In the genomic region with DNA sequence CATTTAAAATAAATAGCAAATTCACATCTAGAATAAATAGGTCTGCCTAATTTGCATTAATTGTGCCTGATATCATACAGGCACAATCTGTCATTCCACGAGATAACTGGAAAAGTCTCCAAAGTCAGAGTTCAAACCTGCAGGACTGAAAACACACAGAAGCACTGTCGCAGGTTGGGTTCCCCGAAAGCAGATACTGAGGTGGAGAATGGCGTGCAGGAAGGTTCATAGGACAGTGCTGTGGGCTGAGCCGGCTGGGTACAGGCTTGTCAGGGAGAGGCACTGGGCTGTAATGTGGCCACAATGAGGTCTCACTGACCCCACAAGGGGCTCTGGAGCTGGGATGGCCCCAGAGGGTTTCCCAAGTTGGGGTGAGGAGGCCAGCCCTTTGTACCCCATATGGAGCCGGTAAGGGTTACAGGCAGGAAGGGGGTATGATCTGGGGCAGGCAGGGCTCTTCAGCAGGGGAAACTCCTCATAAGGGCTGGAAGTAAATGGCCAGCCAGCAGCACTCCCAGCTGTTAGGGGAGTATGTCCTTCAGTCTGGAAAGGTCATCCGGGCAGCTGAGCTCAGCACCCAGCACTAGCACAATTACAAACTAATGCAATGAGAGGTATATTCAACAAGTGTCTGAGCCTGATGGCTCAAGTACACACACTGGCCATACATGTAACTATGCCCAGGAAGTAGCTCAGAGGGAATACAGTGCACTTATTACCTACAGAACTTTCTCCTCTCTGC, we compare ENCODE assay signal across 25 cellular contexts.
"Had no signal": no experiment of that assay in that cellular context is flagged by ENCODE, and none has a peak within 500 bp of the region (broad histone marks: within the 10 kb centered on the region; RNA-seq: fewer than 3 reads in every experiment).

No MANE protein-coding gene starts in this region.

- H3K4me3 ChIP-seq: adrenal gland, esophagus muscularis mucosa, lung, neural progenitor cell, skin epidermis, suprapubic skin, tibial nerve, uterus had no signal

- H3K27ac ChIP-seq: adrenal gland, skin epidermis, suprapubic skin had no signal

- FAIRE-seq: astrocyte, colon, endothelial cell of umbilical vein, frontal cortex had no signal

- ATAC-seq: activated CD4-positive, alpha-beta T cell treated with anti-CD3 and anti-CD28 coated beads for 36 hours; effector memory CD8-positive, alpha-beta T cell; left colon; naive thymus-derived CD4-positive, alpha-beta T cell; stimulated activated naive CD8-positive, alpha-beta T cell treated with anti-CD3 and anti-CD28 coated beads, Interleukin-15, amount 100 ng/mL, for 72 hours had no signal

- H2AFZ ChIP-seq: neural progenitor cell had no signal

- H3K9ac ChIP-seq: neural progenitor cell had no signal

- H3K27me3 ChIP-seq: adrenal gland, esophagus muscularis mucosa, neural progenitor cell, suprapubic skin, tibial nerve, uterus had no signal

- H3K4me1 ChIP-seq: suprapubic skin had no signal

- DNase-seq: activated B cell treated with CpG ODN at 0.5 μM for 24 hours; activated CD4-positive, alpha-beta T cell treated with anti-CD3 and anti-CD28 coated beads for 36 hours; activated CD4-positive, alpha-beta T cell treated with anti-CD3 and anti-CD28 coated beads, Interleukin-2, amount 50 U/mL, for 4 hours; activated CD8-positive, alpha-beta memory T cell treated with anti-CD3 and anti-CD28 coated beads for 24 hours; activated CD8-positive, alpha-beta memory T cell treated with anti-CD3 and anti-CD28 coated beads, Interleukin-2, amount 50 U/mL, for 4 hours; activated naive CD4-positive, alpha-beta T cell; activated T-cell treated with anti-CD3 and anti-CD28 coated beads, Interleukin-2, amount 50 U/mL, for 24 hours; effector memory CD8-positive, alpha-beta T cell; left colon; naive thymus-derived CD4-positive, alpha-beta T cell; stimulated activated CD4-positive, alpha-beta T cell treated with anti-CD3 and anti-CD28 coated beads, Interleukin-1b, Interleukin-23, amount 100 ng/mL, for 48 hours; stimulated activated naive CD8-positive, alpha-beta T cell treated with anti-CD3 and anti-CD28 coated beads, Interleukin-15, amount 100 ng/mL, for 72 hours; T1000; uterus had no signal

- H3K9me3 ChIP-seq: adrenal gland, esophagus muscularis mucosa, suprapubic skin, tibial nerve, uterus had no signal

- H3K36me3 ChIP-seq: neural progenitor cell, uterus had no signal
